In genomic region chr6:156989159-156989806, GRCh38 we compare ENCODE assay signal across 1 cellular context.
TF ChIP-seq lines count a peak whose summit lies in the region.

No MANE protein-coding gene starts in this region.

TF ChIP-seq in IMR-90, 13 proteins besides CTCF, POLR2A, EP300 and RAD21 (continued from another document):
- TF ChIP-seq CEBPB (IDR thresholded peaks at IDR 0.05; ENCODE audit: low read depth, low read length), result 0 out of 2 replicates have a peak, but pooled peaks have one; percentile 4
